ENCODE assay signal across 18 cellular contexts in the genomic region with DNA sequence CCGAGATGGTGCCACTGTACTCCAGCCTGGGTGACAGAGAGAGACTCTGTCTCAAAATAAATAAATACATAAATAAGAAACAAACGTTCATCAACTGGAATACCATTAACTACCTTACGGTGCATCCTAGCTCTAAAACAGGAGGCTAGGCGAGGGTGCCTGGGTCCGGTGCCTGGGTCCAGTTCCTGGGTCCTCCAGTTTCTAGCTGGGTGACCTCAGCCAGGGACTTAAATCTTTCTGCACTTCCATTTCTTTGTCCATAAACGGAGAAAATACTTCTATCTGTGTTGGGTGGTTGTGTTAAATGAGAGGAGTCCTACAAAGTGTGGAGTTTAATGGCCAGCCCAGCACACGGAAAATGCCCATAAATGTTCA. TPM values are rescaled to one million over a fixed set of nuclear protein-coding genes. Genes with fewer than 3 reads are reported as not detected.
DNase-seq lines count a peak whose midpoint lies in the region; ATAC-seq and TF ChIP-seq lines count a peak whose summit lies in the region.
"Had no signal": no experiment of that assay in that cellular context is flagged by ENCODE, and none has a peak within 500 bp of the region (broad histone marks: within the 10 kb centered on the region; RNA-seq: fewer than 3 reads in every experiment).

No MANE protein-coding gene starts in this region.

- intact Hi-C loops in sigmoid colon (cut with DNase I) = no loop called here
- intact Hi-C loops in aorta (cut with DNase I) = no loop called here

- H3K27me3 Mint-ChIP-seq in naive thymus-derived CD8-positive, alpha-beta T cell = no peaks in the 10 kb centered on the region
- no peaks in the 10 kb centered on the region for H3K27me3 Mint-ChIP-seq in activated naive CD8-positive, alpha-beta T cell treated with anti-CD3 and anti-CD28 coated beads for 36 hours
- H3K27me3 Mint-ChIP-seq: activated CD4-positive, alpha-beta T cell treated with anti-CD3 and anti-CD28 coated beads, Interleukin-2, amount 10 ng/mL, durations not matched to agents 24 days and 14 days; activated naive CD4-positive, alpha-beta T cell treated with anti-CD3 and anti-CD28 coated beads, Interleukin-2, amount 50 U/mL, for 24 hours; stimulated activated memory B cell treated with anti-CD40 and anti-IgM and Interleukin-4, amounts not matched to agents 10 μg/mL and 1 μg/mL and 100 μg/mL, for 72 hours had no signal

- H3K4me1 ChIP-seq in foreskin keratinocyte = peaks cover 19% of the 10 kb centered on the region
- H3K4me1 ChIP-seq in sigmoid colon = peaks cover 0 to 56% (median 35%) of the 10 kb centered on the region in 4 donors
- peaks cover 0 to 3% of the 10 kb centered on the region in 2 donors for H3K4me1 ChIP-seq in aorta (ENCODE audit: control insufficient read depth in 1 of 2, insufficient read depth in 2 of 2, low read length in 2 of 2)

- no peak overlapping the region for H3K4me3 Mint-ChIP-seq in naive thymus-derived CD8-positive, alpha-beta T cell
- H3K4me3 Mint-ChIP-seq in activated naive CD8-positive, alpha-beta T cell treated with anti-CD3 and anti-CD28 coated beads for 36 hours = no peak overlapping the region
- H3K4me3 Mint-ChIP-seq: activated CD4-positive, alpha-beta T cell treated with anti-CD3 and anti-CD28 coated beads, Interleukin-2, amount 10 ng/mL, durations not matched to agents 24 days and 14 days; activated naive CD4-positive, alpha-beta T cell treated with anti-CD3 and anti-CD28 coated beads, Interleukin-2, amount 50 U/mL, for 24 hours; effector memory CD8-positive, alpha-beta T cell; nephron progenitor cell; stimulated activated memory B cell treated with anti-CD40 and anti-IgM and Interleukin-4, amounts not matched to agents 10 μg/mL and 1 μg/mL and 100 μg/mL, for 72 hours had no signal

- H3K36me3 ChIP-seq in SK-N-MC (ENCODE audit: insufficient read depth, low read length) = no peaks in the 10 kb centered on the region
- no peaks in the 10 kb centered on the region for H3K36me3 ChIP-seq in sigmoid colon
- H3K36me3 ChIP-seq in aorta (ENCODE audit: control insufficient read depth in 1 of 2, insufficient read depth in 2 of 2, low read length in 1 of 2) = no peaks in the 10 kb centered on the region
- H3K36me3 ChIP-seq: BLaER1 treated with 17β-estradiol and CSF1 and Interleukin-3, amounts not matched to agents 10 nM and 100 nM had no signal

- H3K9me3 ChIP-seq in SK-N-MC (ENCODE audit: low read depth, low read length) (no peaks in the 10 kb centered on the region), sigmoid colon (no peaks in the 10 kb centered on the region), aorta (ENCODE audit: control insufficient read depth, low read length) (no peaks in the 10 kb centered on the region)
- H3K9me3 ChIP-seq: BLaER1 treated with 17β-estradiol and CSF1 and Interleukin-3, amounts not matched to agents 10 nM and 100 nM had no signal

- no peak for DNase-seq in SK-N-MC (ENCODE audit: low read depth, low spot score)
- no peak for DNase-seq in foreskin keratinocyte
- no peak for DNase-seq in sigmoid colon
- DNase-seq in aorta = no peak
- DNase-seq in NCI-H446 (lab: John Stamatoyannopoulos, UW) = no peak
- no peak for DNase-seq in naive thymus-derived CD8-positive, alpha-beta T cell
- no peak for DNase-seq in activated naive CD8-positive, alpha-beta T cell treated with anti-CD3 and anti-CD28 coated beads for 36 hours
- DNase-seq: activated CD4-positive, alpha-beta T cell treated with anti-CD3 and anti-CD28 coated beads, Interleukin-2, amount 10 ng/mL, durations not matched to agents 24 days and 14 days; activated T-cell treated with anti-CD3 and anti-CD28 coated beads for 4 hours; DMS153; effector memory CD8-positive, alpha-beta T cell; NCI-H1436 treated with DMSO at 0.1 percent for 48 hours; nephron progenitor cell had no signal

- H3K27ac ChIP-seq in SK-N-MC (0 out of 2 replicates have a peak overlapping the region, but pooled peaks have one; percentile 6), foreskin keratinocyte (peak overlapping the region; percentile 67), sigmoid colon (peak overlapping the region; percentile 78 to 91 (median 84)), aorta (ENCODE audit: low read depth in 1 of 2, low read length in 2 of 2) (peak overlapping the region; percentile 74 to 95)
- H3K27ac ChIP-seq: BLaER1 treated with 17β-estradiol and CSF1 and Interleukin-3, amounts not matched to agents 10 nM and 100 nM had no signal

- peaks cover 2 to 7% (median 5%) of the 10 kb centered on the region in 4 donors for H3K4me1 Mint-ChIP-seq in naive thymus-derived CD8-positive, alpha-beta T cell
- H3K4me1 Mint-ChIP-seq in activated naive CD8-positive, alpha-beta T cell treated with anti-CD3 and anti-CD28 coated beads for 36 hours = no peaks in the 10 kb centered on the region
- H3K4me1 Mint-ChIP-seq: activated CD4-positive, alpha-beta T cell treated with anti-CD3 and anti-CD28 coated beads, Interleukin-2, amount 10 ng/mL, durations not matched to agents 24 days and 14 days; activated naive CD4-positive, alpha-beta T cell treated with anti-CD3 and anti-CD28 coated beads, Interleukin-2, amount 50 U/mL, for 24 hours had no signal

- POLR2A ChIA-PET in naive thymus-derived CD8-positive, alpha-beta T cell (lab: Charles Lee) = interaction anchor here (1.3 kb wide), 1 partner anchor 9 kb away, joined by 3 read pairs; no protein-coding TSS in a partner anchor

- TF ChIP-seq POLR2A in sigmoid colon (IDR thresholded peaks at IDR 0.05) = no peak

- H3K9ac ChIP-seq in SK-N-MC (ENCODE audit: insufficient read length) = no peak overlapping the region
- H3K9ac ChIP-seq: BLaER1 treated with 17β-estradiol and CSF1 and Interleukin-3, amounts not matched to agents 10 nM and 100 nM had no signal

- WGBS in sigmoid colon, 2 donors = 90 to 91% methylated on average over 7 of the region's 7 CpGs
- WGBS in aorta, 2 donors = 77 to 80% methylated on average over 7 of the region's 7 CpGs

- TF ChIP-seq CTCF in foreskin keratinocyte (conservative IDR thresholded peaks at IDR 0.05) (no peak), sigmoid colon (IDR thresholded peaks at IDR 0.05) (no peak)

- H3K27ac Mint-ChIP-seq in naive thymus-derived CD8-positive, alpha-beta T cell = no peak overlapping the region
- no peak overlapping the region for H3K27ac Mint-ChIP-seq in activated naive CD8-positive, alpha-beta T cell treated with anti-CD3 and anti-CD28 coated beads for 36 hours
- H3K27ac Mint-ChIP-seq: activated CD4-positive, alpha-beta T cell treated with anti-CD3 and anti-CD28 coated beads, Interleukin-2, amount 10 ng/mL, durations not matched to agents 24 days and 14 days; activated naive CD4-positive, alpha-beta T cell treated with anti-CD3 and anti-CD28 coated beads, Interleukin-2, amount 50 U/mL, for 24 hours; effector memory CD8-positive, alpha-beta T cell; stimulated activated memory B cell treated with anti-CD40 and anti-IgM and Interleukin-4, amounts not matched to agents 10 μg/mL and 1 μg/mL and 100 μg/mL, for 72 hours had no signal

- H3K9me3 Mint-ChIP-seq in naive thymus-derived CD8-positive, alpha-beta T cell = no peaks in the 10 kb centered on the region
- H3K9me3 Mint-ChIP-seq in activated naive CD8-positive, alpha-beta T cell treated with anti-CD3 and anti-CD28 coated beads for 36 hours = no peaks in the 10 kb centered on the region
- H3K9me3 Mint-ChIP-seq: activated CD4-positive, alpha-beta T cell treated with anti-CD3 and anti-CD28 coated beads, Interleukin-2, amount 10 ng/mL, durations not matched to agents 24 days and 14 days; activated naive CD4-positive, alpha-beta T cell treated with anti-CD3 and anti-CD28 coated beads, Interleukin-2, amount 50 U/mL, for 24 hours; effector memory CD8-positive, alpha-beta T cell; nephron progenitor cell; stimulated activated memory B cell treated with anti-CD40 and anti-IgM and Interleukin-4, amounts not matched to agents 10 μg/mL and 1 μg/mL and 100 μg/mL, for 72 hours had no signal

- H3K4me3 ChIP-seq in SK-N-MC (no peak overlapping the region), sigmoid colon (no peak overlapping the region), aorta (ENCODE audit: low read length in 2 of 2) (no peak overlapping the region)
- H3K4me3 ChIP-seq: BLaER1 treated with 17β-estradiol and CSF1 and Interleukin-3, amounts not matched to agents 10 nM and 100 nM had no signal

- no peak for ATAC-seq in foreskin keratinocyte
- peak; percentile 5 for ATAC-seq in aorta (ENCODE audit: low FRiP score)
- no peak for ATAC-seq in naive thymus-derived CD8-positive, alpha-beta T cell
- ATAC-seq: effector memory CD8-positive, alpha-beta T cell; stimulated activated memory B cell treated with anti-CD40 and anti-IgM and Interleukin-4, amounts not matched to agents 10 μg/mL and 1 μg/mL and 100 μg/mL, for 72 hours had no signal

- H3K27me3 ChIP-seq in foreskin keratinocyte (no peaks in the 10 kb centered on the region), sigmoid colon (no peaks in the 10 kb centered on the region), aorta (ENCODE audit: control insufficient read depth in 1 of 2, insufficient read depth in 2 of 2, low read length in 1 of 2) (no peaks in the 10 kb centered on the region)
- H3K27me3 ChIP-seq: BLaER1 treated with 17β-estradiol and CSF1 and Interleukin-3, amounts not matched to agents 10 nM and 100 nM had no signal

- TF ChIP-seq EP300 in sigmoid colon (IDR thresholded peaks at IDR 0.05) = no peak

- H3K36me3 Mint-ChIP-seq in naive thymus-derived CD8-positive, alpha-beta T cell = no peaks in the 10 kb centered on the region
- H3K36me3 Mint-ChIP-seq in activated naive CD8-positive, alpha-beta T cell treated with anti-CD3 and anti-CD28 coated beads for 36 hours = no peaks in the 10 kb centered on the region
- H3K36me3 Mint-ChIP-seq: activated naive CD4-positive, alpha-beta T cell treated with anti-CD3 and anti-CD28 coated beads, Interleukin-2, amount 50 U/mL, for 24 hours; stimulated activated memory B cell treated with anti-CD40 and anti-IgM and Interleukin-4, amounts not matched to agents 10 μg/mL and 1 μg/mL and 100 μg/mL, for 72 hours had no signal

RNA-seq across cellular contexts. Expression of a gene that starts 34.0 kb away (rescaled TPM):
- total RNA-seq in foreskin keratinocyte = 12.8 and 15.0 TPM in 2 replicates
- 10.1 and 10.4 TPM in 2 replicates for polyA plus RNA-seq in foreskin keratinocyte
- 10 to 100 TPM; 14.3 to 21.2 (median 17.4) TPM for total RNA-seq in sigmoid colon
- 1 to 10 TPM; 1.2 to 4.2 (median 3.6) TPM for polyA plus RNA-seq in sigmoid colon
- total RNA-seq in aorta = 10 to 100 TPM; 16.6 to 26.1 TPM
- 10 to 100 TPM in 1 of 2 donors, 1 to 10 TPM in 1; 6.5 to 12.6 TPM for polyA plus RNA-seq in aorta
- total RNA-seq in naive thymus-derived CD8-positive, alpha-beta T cell = 1 to 10 TPM; 5.6 to 9.9 TPM
- polyA plus RNA-seq in naive thymus-derived CD8-positive, alpha-beta T cell = 10 to 100 TPM in 1 of 3 donors, 1 to 10 TPM in 2; 4.0 to 10.4 (median 5.9) TPM
- total RNA-seq in activated naive CD8-positive, alpha-beta T cell treated with anti-CD3 and anti-CD28 coated beads for 36 hours = 10 to 100 TPM in 1 of 2 experiments, 1 to 10 TPM in 1; 9.5 to 10.3 TPM

RNA-seq across cellular contexts. Expression of a gene that starts 59.2 kb away (rescaled TPM):
- total RNA-seq in foreskin keratinocyte = not detected in 2 replicates
- polyA plus RNA-seq in foreskin keratinocyte = not detected in 2 replicates
- total RNA-seq in sigmoid colon = not detected
- polyA plus RNA-seq in sigmoid colon = under 1 TPM in 1 of 3 donors, not detected in 2; 0.06 TPM
- total RNA-seq in aorta = not detected
- polyA plus RNA-seq in aorta = 1 to 10 TPM in 1 of 2 donors, not detected in 1; 1.5 TPM
- total RNA-seq in naive thymus-derived CD8-positive, alpha-beta T cell = not detected
- polyA plus RNA-seq in naive thymus-derived CD8-positive, alpha-beta T cell = under 1 TPM in 1 of 3 donors, not detected in 2; 0.07 TPM
- not detected for total RNA-seq in activated naive CD8-positive, alpha-beta T cell treated with anti-CD3 and anti-CD28 coated beads for 36 hours
- total RNA-seq: activated CD4-positive, alpha-beta T cell treated with anti-CD3 and anti-CD28 coated beads, Interleukin-2, amount 10 ng/mL, durations not matched to agents 24 days and 14 days; cardiac septum; liver had no signal
- polyA plus RNA-seq: liver had no signal

Comparison
In these comparisons a context has a peak if more than half of its experiments do, and no peak if none do; other contexts are left out.
1. H3K27ac ChIP-seq: peak in every context shown above with its lines; median percentile 84 in sigmoid colon; 84 in aorta; 67 in foreskin keratinocyte; 6 in SK-N-MC.